In genomic region chr12:94770777-94771176, GRCh38 we compare ENCODE assay signal across 1 cellular context.
TF ChIP-seq lines count a peak whose summit lies in the region.

No MANE protein-coding gene starts in this region.

TF ChIP-seq in WTC11, 78 proteins besides CTCF, POLR2A, EP300 and RAD21 (continued from another document):
- TF ChIP-seq, protein P1, sequence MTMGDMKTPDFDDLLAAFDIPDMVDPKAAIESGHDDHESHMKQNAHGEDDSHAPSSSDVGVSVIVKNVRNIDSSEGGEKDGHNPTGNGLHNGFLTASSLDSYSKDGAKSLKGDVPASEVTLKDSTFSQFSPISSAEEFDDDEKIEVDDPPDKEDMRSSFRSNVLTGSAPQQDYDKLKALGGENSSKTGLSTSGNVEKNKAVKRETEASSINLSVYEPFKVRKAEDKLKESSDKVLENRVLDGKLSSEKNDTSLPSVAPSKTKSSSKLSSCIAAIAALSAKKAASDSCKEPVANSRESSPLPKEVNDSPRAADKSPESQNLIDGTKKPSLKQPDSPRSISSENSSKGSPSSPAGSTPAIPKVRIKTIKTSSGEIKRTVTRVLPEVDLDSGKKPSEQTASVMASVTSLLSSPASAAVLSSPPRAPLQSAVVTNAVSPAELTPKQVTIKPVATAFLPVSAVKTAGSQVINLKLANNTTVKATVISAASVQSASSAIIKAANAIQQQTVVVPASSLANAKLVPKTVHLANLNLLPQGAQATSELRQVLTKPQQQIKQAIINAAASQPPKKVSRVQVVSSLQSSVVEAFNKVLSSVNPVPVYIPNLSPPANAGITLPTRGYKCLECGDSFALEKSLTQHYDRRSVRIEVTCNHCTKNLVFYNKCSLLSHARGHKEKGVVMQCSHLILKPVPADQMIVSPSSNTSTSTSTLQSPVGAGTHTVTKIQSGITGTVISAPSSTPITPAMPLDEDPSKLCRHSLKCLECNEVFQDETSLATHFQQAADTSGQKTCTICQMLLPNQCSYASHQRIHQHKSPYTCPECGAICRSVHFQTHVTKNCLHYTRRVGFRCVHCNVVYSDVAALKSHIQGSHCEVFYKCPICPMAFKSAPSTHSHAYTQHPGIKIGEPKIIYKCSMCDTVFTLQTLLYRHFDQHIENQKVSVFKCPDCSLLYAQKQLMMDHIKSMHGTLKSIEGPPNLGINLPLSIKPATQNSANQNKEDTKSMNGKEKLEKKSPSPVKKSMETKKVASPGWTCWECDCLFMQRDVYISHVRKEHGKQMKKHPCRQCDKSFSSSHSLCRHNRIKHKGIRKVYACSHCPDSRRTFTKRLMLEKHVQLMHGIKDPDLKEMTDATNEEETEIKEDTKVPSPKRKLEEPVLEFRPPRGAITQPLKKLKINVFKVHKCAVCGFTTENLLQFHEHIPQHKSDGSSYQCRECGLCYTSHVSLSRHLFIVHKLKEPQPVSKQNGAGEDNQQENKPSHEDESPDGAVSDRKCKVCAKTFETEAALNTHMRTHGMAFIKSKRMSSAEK (CRISPR knock-in tag; IDR thresholded peaks at IDR 0.05; ENCODE audit: borderline replicate concordance) = no peak
- TF ChIP-seq, protein P2, sequence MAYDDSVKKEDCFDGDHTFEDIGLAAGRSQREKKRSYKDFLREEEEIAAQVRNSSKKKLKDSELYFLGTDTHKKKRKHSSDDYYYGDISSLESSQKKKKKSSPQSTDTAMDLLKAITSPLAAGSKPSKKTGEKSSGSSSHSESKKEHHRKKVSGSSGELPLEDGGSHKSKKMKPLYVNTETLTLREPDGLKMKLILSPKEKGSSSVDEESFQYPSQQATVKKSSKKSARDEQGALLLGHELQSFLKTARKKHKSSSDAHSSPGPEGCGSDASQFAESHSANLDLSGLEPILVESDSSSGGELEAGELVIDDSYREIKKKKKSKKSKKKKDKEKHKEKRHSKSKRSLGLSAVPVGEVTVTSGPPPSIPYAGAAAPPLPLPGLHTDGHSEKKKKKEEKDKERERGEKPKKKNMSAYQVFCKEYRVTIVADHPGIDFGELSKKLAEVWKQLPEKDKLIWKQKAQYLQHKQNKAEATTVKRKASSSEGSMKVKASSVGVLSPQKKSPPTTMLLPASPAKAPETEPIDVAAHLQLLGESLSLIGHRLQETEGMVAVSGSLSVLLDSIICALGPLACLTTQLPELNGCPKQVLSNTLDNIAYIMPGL (CRISPR knock-in tag; IDR thresholded peaks at IDR 0.05) = no peak
- TF ChIP-seq ATF2 (CRISPR knock-in tag; IDR thresholded peaks at IDR 0.05; ENCODE audit: borderline replicate concordance, low read depth) = no peak
- no peak for TF ChIP-seq FOXP1 (CRISPR knock-in tag; IDR thresholded peaks at IDR 0.05; ENCODE audit: borderline replicate concordance)
- no peak for TF ChIP-seq ETV6 (CRISPR knock-in tag; IDR thresholded peaks at IDR 0.05)
- no peak for TF ChIP-seq GTF2I (CRISPR knock-in tag; conservative IDR thresholded peaks at IDR 0.05)
